8 cellular contexts compared by ENCODE assay signal in genomic region chr6:167826230-167827061, GRCh38. TPM values are rescaled to one million over a fixed set of nuclear protein-coding genes. Genes with fewer than 3 reads are reported as not detected.
DNase-seq lines count a peak whose midpoint lies in the region; ATAC-seq lines count a peak whose summit lies in the region.

A gene with protein sequence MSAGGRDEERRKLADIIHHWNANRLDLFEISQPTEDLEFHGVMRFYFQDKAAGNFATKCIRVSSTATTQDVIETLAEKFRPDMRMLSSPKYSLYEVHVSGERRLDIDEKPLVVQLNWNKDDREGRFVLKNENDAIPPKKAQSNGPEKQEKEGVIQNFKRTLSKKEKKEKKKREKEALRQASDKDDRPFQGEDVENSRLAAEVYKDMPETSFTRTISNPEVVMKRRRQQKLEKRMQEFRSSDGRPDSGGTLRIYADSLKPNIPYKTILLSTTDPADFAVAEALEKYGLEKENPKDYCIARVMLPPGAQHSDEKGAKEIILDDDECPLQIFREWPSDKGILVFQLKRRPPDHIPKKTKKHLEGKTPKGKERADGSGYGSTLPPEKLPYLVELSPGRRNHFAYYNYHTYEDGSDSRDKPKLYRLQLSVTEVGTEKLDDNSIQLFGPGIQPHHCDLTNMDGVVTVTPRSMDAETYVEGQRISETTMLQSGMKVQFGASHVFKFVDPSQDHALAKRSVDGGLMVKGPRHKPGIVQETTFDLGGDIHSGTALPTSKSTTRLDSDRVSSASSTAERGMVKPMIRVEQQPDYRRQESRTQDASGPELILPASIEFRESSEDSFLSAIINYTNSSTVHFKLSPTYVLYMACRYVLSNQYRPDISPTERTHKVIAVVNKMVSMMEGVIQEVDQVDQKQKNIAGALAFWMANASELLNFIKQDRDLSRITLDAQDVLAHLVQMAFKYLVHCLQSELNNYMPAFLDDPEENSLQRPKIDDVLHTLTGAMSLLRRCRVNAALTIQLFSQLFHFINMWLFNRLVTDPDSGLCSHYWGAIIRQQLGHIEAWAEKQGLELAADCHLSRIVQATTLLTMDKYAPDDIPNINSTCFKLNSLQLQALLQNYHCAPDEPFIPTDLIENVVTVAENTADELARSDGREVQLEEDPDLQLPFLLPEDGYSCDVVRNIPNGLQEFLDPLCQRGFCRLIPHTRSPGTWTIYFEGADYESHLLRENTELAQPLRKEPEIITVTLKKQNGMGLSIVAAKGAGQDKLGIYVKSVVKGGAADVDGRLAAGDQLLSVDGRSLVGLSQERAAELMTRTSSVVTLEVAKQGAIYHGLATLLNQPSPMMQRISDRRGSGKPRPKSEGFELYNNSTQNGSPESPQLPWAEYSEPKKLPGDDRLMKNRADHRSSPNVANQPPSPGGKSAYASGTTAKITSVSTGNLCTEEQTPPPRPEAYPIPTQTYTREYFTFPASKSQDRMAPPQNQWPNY (N-terminal part only) (plus strand): TSS chr6:167826911. CDS start chr6:167827133, 222 bp downstream.

- peak within 1 kb of the TSS; percentile 85 for H3K4me3 Mint-ChIP-seq in activated CD4-positive, alpha-beta memory T cell treated with anti-CD3 and anti-CD28 coated beads, Interleukin-2, amount 10 ng/mL, durations not matched to agents 7 days and 5 days

- peaks cover 47% of the 10 kb centered on the region for H3K4me1 Mint-ChIP-seq in activated CD4-positive, alpha-beta memory T cell treated with anti-CD3 and anti-CD28 coated beads, Interleukin-2, amount 10 ng/mL, durations not matched to agents 7 days and 5 days

- H3K27ac Mint-ChIP-seq in activated CD4-positive, alpha-beta memory T cell treated with anti-CD3 and anti-CD28 coated beads, Interleukin-2, amount 10 ng/mL, durations not matched to agents 7 days and 5 days = peak within 1 kb of the TSS; percentile 64

- ATAC-seq in HG02852 (IDR thresholded peaks at IDR 0.05; ENCODE audit: unreplicated experiment) = peak; percentile 77

- POLR2A ChIA-PET in activated CD4-positive, alpha-beta memory T cell treated with anti-CD3 and anti-CD28 coated beads, Interleukin-2, amount 10 ng/mL, durations not matched to agents 7 days and 5 days (lab: Charles Lee) = interaction anchor here (1.0 kb wide), 1 partner anchor 9 kb away, joined by 3 read pairs; no protein-coding TSS in a partner anchor

- CTCF ChIA-PET in activated CD4-positive, alpha-beta memory T cell treated with anti-CD3 and anti-CD28 coated beads, Interleukin-2, amount 10 ng/mL, durations not matched to agents 7 days and 5 days (lab: Charles Lee) = no interaction called here

- H3K9me3 Mint-ChIP-seq in activated CD4-positive, alpha-beta memory T cell treated with anti-CD3 and anti-CD28 coated beads, Interleukin-2, amount 10 ng/mL, durations not matched to agents 7 days and 5 days = no peaks in the 10 kb centered on the region

- DNase-seq in NCI-H510A (lab: John Stamatoyannopoulos, UW) (peak; percentile 32), NCI-H510A treated with DMSO at 0.1 percent for 48 hours (lab: John Stamatoyannopoulos, UW) (no peak), NCI-H2196 (lab: John Stamatoyannopoulos, UW; ENCODE audit: unreplicated experiment) (peak; percentile 43), medulla oblongata (ENCODE audit: extremely low spot score) (peak; percentile 75)
- peak; percentile 76 for DNase-seq in activated CD4-positive, alpha-beta memory T cell treated with anti-CD3 and anti-CD28 coated beads, Interleukin-2, amount 10 ng/mL, durations not matched to agents 7 days and 5 days
- DNase-seq in effector CD8-positive, alpha-beta T cell (lab: John Stamatoyannopoulos, UW) = peak; percentile 8
- DNase-seq in stimulated activated CD4-positive, alpha-beta T cell treated with anti-CD3 and anti-CD28 coated beads, TNF-alpha, amount 100 ng/mL, for 4 hours (ENCODE audit: low read depth in 3 of 3) = peak; percentile 40 to 48 (median 45)

- peaks cover 57% of the 10 kb centered on the region for H3K27me3 Mint-ChIP-seq in activated CD4-positive, alpha-beta memory T cell treated with anti-CD3 and anti-CD28 coated beads, Interleukin-2, amount 10 ng/mL, durations not matched to agents 7 days and 5 days

- peaks cover 7% of the 10 kb centered on the region for H3K36me3 Mint-ChIP-seq in activated CD4-positive, alpha-beta memory T cell treated with anti-CD3 and anti-CD28 coated beads, Interleukin-2, amount 10 ng/mL, durations not matched to agents 7 days and 5 days (ENCODE audit: low read depth)

RNA-seq across cellular contexts. Expression of the gene that starts here (rescaled TPM):
- total RNA-seq in activated CD4-positive, alpha-beta memory T cell treated with anti-CD3 and anti-CD28 coated beads, Interleukin-2, amount 10 ng/mL, durations not matched to agents 7 days and 5 days = 10 to 100 TPM; 45.9 to 46.3 TPM
